1 cellular context compared by ENCODE assay signal in genomic region chr5:175816348-175816747, GRCh38.
TF ChIP-seq lines count a peak whose summit lies in the region.

No MANE protein-coding gene starts in this region.

TF ChIP-seq in HCT116, 20 proteins besides CTCF, POLR2A, EP300 and RAD21 (continued from another document):
- TF ChIP-seq REST (IDR thresholded peaks at IDR 0.05; ENCODE audit: low read depth) (no peak), EGR1 (IDR thresholded peaks at IDR 0.05; ENCODE audit: low read depth) (no peak), YY1 (IDR thresholded peaks at IDR 0.05; ENCODE audit: extremely low read depth, insufficient replicate concordance, low read depth, low read length) (no peak)
